In genomic region chr4:13611283-13611842, GRCh38 we compare ENCODE assay signal across 9 cellular contexts. TPM values are rescaled to one million over a fixed set of nuclear protein-coding genes. Genes with fewer than 3 reads are reported as not detected.
A peak's percentile ranks its signal among the peaks of the same experiment; 100 is the strongest.
DNase-seq lines count a peak whose midpoint lies in the region; ATAC-seq and TF ChIP-seq lines count a peak whose summit lies in the region.
"Had no signal": no experiment of that assay in that cellular context is flagged by ENCODE, and none has a peak within 500 bp of the region (broad histone marks: within the 10 kb centered on the region; RNA-seq: fewer than 3 reads in every experiment).

No MANE protein-coding gene starts in this region.

- no peak for TF ChIP-seq CTCF in BJ (IDR thresholded peaks at IDR 0.05; ENCODE audit: insufficient read depth, low read depth, low read length)
- TF ChIP-seq CTCF in fibroblast of mammary gland (conservative IDR thresholded peaks at IDR 0.05; ENCODE audit: control insufficient read depth, insufficient read depth, low read depth, low read length), result no peak

- POLR2A ChIA-PET in BJ (lab: Charles Lee), result interaction anchor here (0.6 kb wide), 1 partner anchor 220 kb away, joined by 3 read pairs; no protein-coding TSS in a partner anchor

- ATAC-seq in GM19438 (IDR thresholded peaks at IDR 0.05; ENCODE audit: low read depth, unreplicated experiment), result peak; percentile 77
- peak; percentile 97 for ATAC-seq in HG03159 (IDR thresholded peaks at IDR 0.05; ENCODE audit: unreplicated experiment)

- H3K27me3 ChIP-seq in BJ (ENCODE audit: control insufficient read depth, insufficient read depth, low read length), result no peaks in the 10 kb centered on the region

- H3K4me3 ChIP-seq in BJ (ENCODE audit: low read depth, low read length) (no peak overlapping the region), fibroblast of mammary gland (ENCODE audit: control insufficient read depth, low read depth, low read length) (no peak overlapping the region)

- H3K36me3 ChIP-seq in BJ (ENCODE audit: control insufficient read depth, insufficient read depth, low read length), result peaks cover 5% of the 10 kb centered on the region

- CTCF ChIA-PET in BJ (lab: Yijun Ruan, JAX), result interaction anchor here (1.3 kb wide), 1 partner anchor 18 kb away, joined by 3 read pairs; no protein-coding TSS in a partner anchor

- DNase-seq in BJ (ENCODE audit: low read depth) (peak; percentile 17), fibroblast of mammary gland (ENCODE audit: low read depth) (peak; percentile 73), KG1 (lab: John Stamatoyannopoulos, UW) (no peak), dermis blood vessel endothelial cell (no peak), superior temporal gyrus (ENCODE audit: extremely low spot score) (no peak), NCI-H1436 (lab: John Stamatoyannopoulos, UW) (no peak)
- DNase-seq: GDM1 had no signal

RNA-seq across cellular contexts. Expression of gene BOD1L1, which starts 16.2 kb away (rescaled TPM):
- polyA plus RNA-seq in BJ (2011; rRNA removed), result 8.9 and 13.5 TPM in 2 replicates
- polyA minus RNA-seq in BJ (2011; rRNA and poly(A)+ RNA removed), result 11.3 and 14.0 TPM in 2 replicates
- 28.4 and 38.7 TPM in 2 replicates for total RNA-seq in dermis blood vessel endothelial cell

Comparison
In these comparisons a context has a peak if more than half of its experiments do, and no peak if none do; other contexts are left out.
1. DNase-seq: peak in BJ (single experiment) and fibroblast of mammary gland (single experiment); none in KG1 (single experiment), dermis blood vessel endothelial cell (single experiment), superior temporal gyrus (single experiment) and NCI-H1436 (single experiment).